ENCODE assay signal across 1 cellular context in genomic region chr9:130961511-130962300, GRCh38.
TF ChIP-seq lines count a peak whose summit lies in the region.

No MANE protein-coding gene starts in this region.

TF ChIP-seq in H1, 55 proteins besides CTCF, POLR2A, EP300 and RAD21:
- TF ChIP-seq KDM5A (IDR thresholded peaks at IDR 0.05; ENCODE audit: low read length) (no peak), RXRA (IDR thresholded peaks at IDR 0.05; ENCODE audit: insufficient read depth, low read depth, low read length) (no peak), CBX8 (IDR thresholded peaks at IDR 0.05; ENCODE audit: borderline replicate concordance, low read depth, low read length) (no peak), EZH2 (IDR thresholded peaks at IDR 0.05; ENCODE audit: low read depth, low read length, severe bottlenecking) (no peak), E2F6 (IDR thresholded peaks at IDR 0.05) (no peak), HDAC2 (IDR thresholded peaks at IDR 0.05; ENCODE audit: borderline replicate concordance in 1 of 2, low read depth in 2 of 2, low read length in 2 of 2) (no peak), RNF2 (IDR thresholded peaks at IDR 0.05; ENCODE audit: borderline replicate concordance, low read depth, low read length, missing control alignments, poor library complexity, severe bottlenecking) (no peak), KDM1A (IDR thresholded peaks at IDR 0.05; ENCODE audit: borderline replicate concordance, low read length) (no peak), SP2 (IDR thresholded peaks at IDR 0.05; ENCODE audit: low read length) (no peak), JUND (IDR thresholded peaks at IDR 0.05; ENCODE audit: low read length) (no peak), MAFK (IDR thresholded peaks at IDR 0.05; ENCODE audit: low read depth, low read length) (no peak), CTBP2 (IDR thresholded peaks at IDR 0.05; ENCODE audit: borderline replicate concordance, insufficient read depth, insufficient read length, low read length) (no peak), SAP30 (IDR thresholded peaks at IDR 0.05; ENCODE audit: insufficient read depth, insufficient replicate concordance, low read length) (no peak), CHD2 (IDR thresholded peaks at IDR 0.05; ENCODE audit: low read length) (no peak), BACH1 (IDR thresholded peaks at IDR 0.05; ENCODE audit: low read length) (no peak), SIX5 (IDR thresholded peaks at IDR 0.05; ENCODE audit: low read depth, low read length) (no peak)
